In genomic region chr3:46442591-46443530, GRCh38 we compare ENCODE assay signal across 10 cellular contexts. TPM values are rescaled to one million over a fixed set of nuclear protein-coding genes. Genes with fewer than 3 reads are reported as not detected.
A peak's percentile ranks its signal among the peaks of the same experiment; 100 is the strongest.
DNase-seq lines count a peak whose midpoint lies in the region; ATAC-seq, FAIRE-seq and TF ChIP-seq lines count a peak whose summit lies in the region.
"Had no signal": no experiment of that assay in that cellular context is flagged by ENCODE, and none has a peak within 500 bp of the region (broad histone marks: within the 10 kb centered on the region; RNA-seq: fewer than 3 reads in every experiment).

No MANE protein-coding gene starts in this region.

- no peak for FAIRE-seq in GM12892 (lab: Jason Lieb, UNC)

- H3K36me3 ChIP-seq in Panc1 (ENCODE audit: control insufficient read depth, insufficient read depth, low read length) (no peaks in the 10 kb centered on the region), esophagus muscularis mucosa (peaks cover 0 to 43% (median 0%) of the 10 kb centered on the region in 4 donors), stomach (peaks cover 0 to 35% (median 16%) of the 10 kb centered on the region in 4 donors)

- POLR2A ChIA-PET in Panc1 (lab: Charles Lee): interaction anchor here (0.7 kb wide), 1 partner anchor 61 kb away, joined by 5 read pairs; no protein-coding TSS in a partner anchor

- in situ Hi-C loops in Panc1 (cut with HindIII; ENCODE audit: low pct_unique_long_range_greater_than_20kb, low sequenced_read_pairs): no loop called here

- no peak overlapping the region for H3K4me3 ChIP-seq in Panc1 (ENCODE audit: low read depth in 2 of 2, low read length in 2 of 2)
- H3K4me3 ChIP-seq in esophagus muscularis mucosa: no peak overlapping the region
- H3K4me3 ChIP-seq in stomach: no peak overlapping the region

- peak; percentile 50 to 54 for DNase-seq in activated T-cell treated with anti-CD3 and anti-CD28 coated beads, Interleukin-2, amount 50 U/mL, for 48 hours
- no peak for DNase-seq in activated T-cell treated with anti-CD3 and anti-CD28 coated beads, Interleukin-2, amount 50 U/mL, for 24 hours
- DNase-seq in Panc1 (ENCODE audit: low read depth, low spot score) (no peak), esophagus muscularis mucosa (ENCODE audit: extremely low spot score) (no peak), stomach (peak; percentile 56), GM12892 (ENCODE audit: insufficient read length) (no peak), NCI-H146 (lab: John Stamatoyannopoulos, UW) (no peak), GM10266 (ENCODE audit: extremely low spot score) (no peak)

- H3K27ac ChIP-seq in Panc1 (ENCODE audit: low read length) (no peak overlapping the region), esophagus muscularis mucosa (replicated peaks in 1 of 4) (no peak overlapping the region), stomach (peak overlapping the region in 1 of 5 donors; percentile 6)

- TF ChIP-seq CTCF in Panc1 (IDR thresholded peaks at IDR 0.05) (peak; percentile 79), esophagus muscularis mucosa (IDR thresholded peaks at IDR 0.05) (peak; percentile 37 to 75 (median 48)), stomach (IDR thresholded peaks at IDR 0.05) (peak in 5 of 7 experiments; percentile 31 to 78 (median 70)), GM10266 (IDR thresholded peaks at IDR 0.05; ENCODE audit: control insufficient read depth, insufficient read depth, low read depth, missing control alignments) (no peak)

- H3K27ac Mint-ChIP-seq in activated T-cell treated with anti-CD3 and anti-CD28 coated beads, Interleukin-2, amount 50 U/mL, for 24 hours: no peak overlapping the region
- H3K27ac Mint-ChIP-seq: stimulated activated naive CD8-positive, alpha-beta T cell treated with anti-CD3 and anti-CD28 coated beads, Interleukin-15, Interleukin-2, amounts not matched to agents 100 ng/mL and 50 ng/mL, for 24 hours had no signal

- H3K9me3 ChIP-seq in Panc1 (ENCODE audit: control insufficient read depth, insufficient read depth, low read depth, low read length): no peaks in the 10 kb centered on the region
- H3K9me3 ChIP-seq in esophagus muscularis mucosa: no peaks in the 10 kb centered on the region
- H3K9me3 ChIP-seq in stomach: no peaks in the 10 kb centered on the region

- no peak overlapping the region for H3K4me3 Mint-ChIP-seq in activated T-cell treated with anti-CD3 and anti-CD28 coated beads, Interleukin-2, amount 50 U/mL, for 24 hours
- H3K4me3 Mint-ChIP-seq: stimulated activated naive CD8-positive, alpha-beta T cell treated with anti-CD3 and anti-CD28 coated beads, Interleukin-15, Interleukin-2, amounts not matched to agents 100 ng/mL and 50 ng/mL, for 24 hours had no signal

- no peaks in the 10 kb centered on the region for H3K9me3 Mint-ChIP-seq in activated T-cell treated with anti-CD3 and anti-CD28 coated beads, Interleukin-2, amount 50 U/mL, for 24 hours
- H3K9me3 Mint-ChIP-seq: stimulated activated naive CD8-positive, alpha-beta T cell treated with anti-CD3 and anti-CD28 coated beads, Interleukin-15, Interleukin-2, amounts not matched to agents 100 ng/mL and 50 ng/mL, for 24 hours had no signal

- CTCF ChIA-PET in Panc1 (lab: Charles Lee): interaction anchor here (0.7 kb wide), 1 partner anchor 64 kb away, joined by 3 read pairs; no protein-coding TSS in a partner anchor

- WGBS in esophagus muscularis mucosa: 64% methylated on average over 16 of the region's 16 CpGs
- WGBS in stomach, 5 donors: 52 to 76% (median 64%) methylated on average over 16 of the region's 16 CpGs

- no peaks in the 10 kb centered on the region for H3K27me3 ChIP-seq in Panc1 (ENCODE audit: control insufficient read depth, insufficient read depth, low read length)
- no peaks in the 10 kb centered on the region for H3K27me3 ChIP-seq in esophagus muscularis mucosa
- no peaks in the 10 kb centered on the region for H3K27me3 ChIP-seq in stomach

- TF ChIP-seq POLR2A in esophagus muscularis mucosa (IDR thresholded peaks at IDR 0.05; ENCODE audit: low read depth) (no peak), stomach (IDR thresholded peaks at IDR 0.05) (no peak), GM12892 (IDR thresholded peaks at IDR 0.05; ENCODE audit: low read depth, low read length) (no peak)

- no peaks in the 10 kb centered on the region for H3K27me3 Mint-ChIP-seq in activated T-cell treated with anti-CD3 and anti-CD28 coated beads, Interleukin-2, amount 50 U/mL, for 24 hours
- H3K27me3 Mint-ChIP-seq: stimulated activated naive CD8-positive, alpha-beta T cell treated with anti-CD3 and anti-CD28 coated beads, Interleukin-15, Interleukin-2, amounts not matched to agents 100 ng/mL and 50 ng/mL, for 24 hours had no signal

- no TSS peak for BruUV-seq in Panc1 (replicated peaks; lab: Mats Ljungman, UMichigan)

- H3K36me3 Mint-ChIP-seq in activated T-cell treated with anti-CD3 and anti-CD28 coated beads, Interleukin-2, amount 50 U/mL, for 24 hours (ENCODE audit: low read depth): no peaks in the 10 kb centered on the region

- H3K4me1 Mint-ChIP-seq in activated T-cell treated with anti-CD3 and anti-CD28 coated beads, Interleukin-2, amount 50 U/mL, for 24 hours (ENCODE audit: low read depth): peaks cover 19% of the 10 kb centered on the region

- ATAC-seq in Panc1: no peak

- intact Hi-C loops in Panc1 (cut with micrococcal nuclease; ENCODE audit: unreplicated experiment) (no loop called here), esophagus muscularis mucosa (cut with DNase I) (no loop called here), stomach (cut with DNase I; ENCODE audit: low total_unique reads) (no loop called here)

- TF ChIP-seq EP300 in esophagus muscularis mucosa (IDR thresholded peaks at IDR 0.05) (no peak), stomach (IDR thresholded peaks at IDR 0.05) (no peak)

- H3K4me1 ChIP-seq in Panc1 (ENCODE audit: control insufficient read depth, insufficient read depth, low read length) (no peaks in the 10 kb centered on the region), esophagus muscularis mucosa (no peaks in the 10 kb centered on the region), stomach (no peaks in the 10 kb centered on the region)

RNA-seq across cellular contexts. Expression of gene LTF, which starts 21.8 kb away (rescaled TPM):
- total RNA-seq in Panc1 (2021; ENCODE audit: unreplicated experiment) (not detected), esophagus muscularis mucosa (1 to 10 TPM in 1 of 4 donors, under 1 TPM in 3; 0.45 to 1.7 (median 0.87) TPM), stomach (100 to 1,000 TPM in 2 of 5 donors, 10 to 100 TPM in 2, under 1 TPM in 1; 0.58 to 275 (median 22.4) TPM)
- not detected for polyA plus RNA-seq in Panc1 (2012; ENCODE audit: insufficient read length)
- 1,000 to 10,000 TPM in 1 of 3 donors, 100 to 1,000 TPM in 1, 1 to 10 TPM in 1; 8.1 to 1,112 (median 398) TPM for polyA plus RNA-seq in stomach
- not detected for polyA plus RNA-seq in GM12892 (2012; ENCODE audit: missing spikeins)

RNA-seq across cellular contexts. Expression of gene CCRL2, which starts 35.8 kb away (rescaled TPM):
- not detected for total RNA-seq in Panc1 (2021; ENCODE audit: unreplicated experiment)
- polyA plus RNA-seq in Panc1 (2012; ENCODE audit: insufficient read length): not detected
- total RNA-seq in esophagus muscularis mucosa: 1 to 10 TPM; 1.1 to 3.0 (median 2.0) TPM
- 1 to 10 TPM in 2 of 5 donors, not detected in 3; 2.8 to 5.2 TPM for total RNA-seq in stomach
- polyA plus RNA-seq in stomach: 1 to 10 TPM in 2 of 3 donors, under 1 TPM in 1; 0.76 to 2.0 (median 1.5) TPM
- polyA plus RNA-seq in GM12892 (2012; ENCODE audit: missing spikeins): 0.93 TPM

RNA-seq across cellular contexts. Expression of gene RTP3, which starts 54.9 kb away (rescaled TPM):
- total RNA-seq in Panc1 (2021; ENCODE audit: unreplicated experiment) (not detected), esophagus muscularis mucosa (not detected), stomach (not detected)
- polyA plus RNA-seq in Panc1 (2012; ENCODE audit: insufficient read length): not detected
- not detected for polyA plus RNA-seq in stomach
- not detected for polyA plus RNA-seq in GM12892 (2012; ENCODE audit: missing spikeins)
- total RNA-seq: mesenteric fat pad had no signal

Comparison
In these comparisons a context has a peak if more than half of its experiments do, and no peak if none do; other contexts are left out.
1. DNase-seq: peak in activated T-cell treated with anti-CD3 and anti-CD28 coated beads, Interleukin-2, amount 50 U/mL, for 48 hours (2 of 2) and stomach (single experiment); none in activated T-cell treated with anti-CD3 and anti-CD28 coated beads, Interleukin-2, amount 50 U/mL, for 24 hours (single experiment), Panc1 (single experiment), esophagus muscularis mucosa (single experiment), GM12892 (single experiment), NCI-H146 (single experiment) and GM10266 (single experiment).